Comparison of ENCODE assay signal across 9 cellular contexts in the genomic region with DNA sequence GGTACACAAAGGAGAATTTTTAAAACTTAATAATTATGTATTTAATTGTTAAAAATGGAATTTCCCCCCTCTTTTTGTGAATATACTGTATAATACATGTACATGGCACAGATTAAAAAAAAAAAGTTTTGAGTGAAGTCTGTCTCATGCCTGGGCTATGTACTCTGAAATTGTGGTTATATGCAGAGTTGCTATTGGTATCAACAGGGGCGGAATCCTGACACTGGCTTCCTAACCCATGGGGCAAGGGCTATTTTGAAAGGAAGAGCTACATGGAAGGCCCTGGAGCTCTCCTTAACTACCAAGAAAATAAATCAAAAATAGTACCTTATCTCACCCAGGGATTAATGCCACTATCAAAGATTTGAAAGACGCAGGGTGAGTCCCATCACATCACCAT. TPM values are rescaled to one million over a fixed set of nuclear protein-coding genes. Genes with fewer than 3 reads are reported as not detected.
DNase-seq lines count a peak whose midpoint lies in the region; ATAC-seq, FAIRE-seq and TF ChIP-seq lines count a peak whose summit lies in the region.
"Had no signal": no experiment of that assay in that cellular context is flagged by ENCODE, and none has a peak within 500 bp of the region (broad histone marks: within the 10 kb centered on the region; RNA-seq: fewer than 3 reads in every experiment).

No MANE protein-coding gene starts in this region.

- H3K27me3 Mint-ChIP-seq in activated T-cell treated with anti-CD3 and anti-CD28 coated beads, Interleukin-2, amount 50 U/mL, for 24 hours: no peaks in the 10 kb centered on the region
- H3K27me3 Mint-ChIP-seq in activated CD4-positive, alpha-beta memory T cell treated with anti-CD3 and anti-CD28 coated beads, Interleukin-2, amount 10 ng/mL, durations not matched to agents 7 days and 5 days: no peaks in the 10 kb centered on the region
- no peaks in the 10 kb centered on the region for H3K27me3 Mint-ChIP-seq in stimulated activated naive B cell treated with anti-CD40 and anti-IgM and Interleukin-4, amounts not matched to agents 10 μg/mL and 1 μg/mL and 100 μg/mL, for 72 hours

- no peaks in the 10 kb centered on the region for H3K9me3 Mint-ChIP-seq in activated T-cell treated with anti-CD3 and anti-CD28 coated beads, Interleukin-2, amount 50 U/mL, for 24 hours
- H3K9me3 Mint-ChIP-seq in activated CD4-positive, alpha-beta memory T cell treated with anti-CD3 and anti-CD28 coated beads, Interleukin-2, amount 10 ng/mL, durations not matched to agents 7 days and 5 days: no peaks in the 10 kb centered on the region
- H3K9me3 Mint-ChIP-seq in stimulated activated naive B cell treated with anti-CD40 and anti-IgM and Interleukin-4, amounts not matched to agents 10 μg/mL and 1 μg/mL and 100 μg/mL, for 72 hours: no peaks in the 10 kb centered on the region

- H3K9me3 ChIP-seq in right atrium auricular region (no peaks in the 10 kb centered on the region), kidney (ENCODE audit: control insufficient read depth in 1 of 2, low read length in 2 of 2) (no peaks in the 10 kb centered on the region)

- intact Hi-C loops in kidney (cut with DNase I): no loop called here

- H3K4me3 Mint-ChIP-seq in activated T-cell treated with anti-CD3 and anti-CD28 coated beads, Interleukin-2, amount 50 U/mL, for 24 hours: peak overlapping the region; percentile 84
- peak overlapping the region; percentile 68 for H3K4me3 Mint-ChIP-seq in activated CD4-positive, alpha-beta memory T cell treated with anti-CD3 and anti-CD28 coated beads, Interleukin-2, amount 10 ng/mL, durations not matched to agents 7 days and 5 days
- peak overlapping the region; percentile 90 to 92 for H3K4me3 Mint-ChIP-seq in stimulated activated naive B cell treated with anti-CD40 and anti-IgM and Interleukin-4, amounts not matched to agents 10 μg/mL and 1 μg/mL and 100 μg/mL, for 72 hours

- no peak overlapping the region for H3K9ac ChIP-seq in kidney (ENCODE audit: low read length in 2 of 2)

- peak overlapping the region in 1 of 2 donors; percentile 96 for H3K4me3 ChIP-seq in right atrium auricular region
- H3K4me3 ChIP-seq in kidney (ENCODE audit: low read length in 2 of 2): peak overlapping the region in 1 of 2 donors; percentile 99

- ATAC-seq in stimulated activated naive B cell treated with anti-CD40 and anti-IgM and Interleukin-4, amounts not matched to agents 10 μg/mL and 1 μg/mL and 100 μg/mL, for 72 hours (replicated peaks): no peak

- H3K4me1 ChIP-seq in right atrium auricular region (peaks cover 0 to 25% of the 10 kb centered on the region in 2 donors), kidney (ENCODE audit: control insufficient read depth in 1 of 2, insufficient read depth in 1 of 2, low read depth in 1 of 2, low read length in 2 of 2) (peaks cover 15 to 16% of the 10 kb centered on the region in 2 donors)

- POLR2A ChIA-PET in activated CD4-positive, alpha-beta memory T cell treated with anti-CD3 and anti-CD28 coated beads, Interleukin-2, amount 10 ng/mL, durations not matched to agents 7 days and 5 days (lab: Charles Lee): no interaction called here

- DNase-seq in activated T-cell treated with anti-CD3 and anti-CD28 coated beads, Interleukin-2, amount 50 U/mL, for 24 hours: no peak
- no peak for DNase-seq in activated T-cell treated with anti-CD3 and anti-CD28 coated beads for 4 hours
- no peak for DNase-seq in activated CD4-positive, alpha-beta memory T cell treated with anti-CD3 and anti-CD28 coated beads, Interleukin-2, amount 10 ng/mL, durations not matched to agents 7 days and 5 days
- no peak for DNase-seq in right atrium auricular region (ENCODE audit: low spot score)
- no peak for DNase-seq in stimulated activated naive B cell treated with anti-CD40 and anti-IgM and Interleukin-4, amounts not matched to agents 10 μg/mL and 1 μg/mL and 100 μg/mL, for 72 hours
- no peak for DNase-seq in NCI-H2081 (lab: John Stamatoyannopoulos, UW)
- no peak for DNase-seq in kidney
- no peak for DNase-seq in stimulated activated CD8-positive, alpha-beta memory T cell treated with anti-CD3 and anti-CD28 coated beads, Interleukin-4, amount 100 ng/mL, for 48 hours
- DNase-seq: aorta had no signal

- peaks cover 42% of the 10 kb centered on the region for H3K4me1 Mint-ChIP-seq in activated T-cell treated with anti-CD3 and anti-CD28 coated beads, Interleukin-2, amount 50 U/mL, for 24 hours (ENCODE audit: low read depth)
- H3K4me1 Mint-ChIP-seq in activated CD4-positive, alpha-beta memory T cell treated with anti-CD3 and anti-CD28 coated beads, Interleukin-2, amount 10 ng/mL, durations not matched to agents 7 days and 5 days: peaks cover 49% of the 10 kb centered on the region
- peaks cover 20 to 35% of the 10 kb centered on the region in 2 donors for H3K4me1 Mint-ChIP-seq in stimulated activated naive B cell treated with anti-CD40 and anti-IgM and Interleukin-4, amounts not matched to agents 10 μg/mL and 1 μg/mL and 100 μg/mL, for 72 hours

- peak overlapping the region; percentile 88 for H3K27ac Mint-ChIP-seq in activated T-cell treated with anti-CD3 and anti-CD28 coated beads, Interleukin-2, amount 50 U/mL, for 24 hours
- H3K27ac Mint-ChIP-seq in activated CD4-positive, alpha-beta memory T cell treated with anti-CD3 and anti-CD28 coated beads, Interleukin-2, amount 10 ng/mL, durations not matched to agents 7 days and 5 days: no peak overlapping the region
- H3K27ac Mint-ChIP-seq in stimulated activated naive B cell treated with anti-CD40 and anti-IgM and Interleukin-4, amounts not matched to agents 10 μg/mL and 1 μg/mL and 100 μg/mL, for 72 hours: no peak overlapping the region

- H3K36me3 Mint-ChIP-seq in activated T-cell treated with anti-CD3 and anti-CD28 coated beads, Interleukin-2, amount 50 U/mL, for 24 hours (ENCODE audit: low read depth): peaks cover 37% of the 10 kb centered on the region
- peaks cover 15% of the 10 kb centered on the region for H3K36me3 Mint-ChIP-seq in activated CD4-positive, alpha-beta memory T cell treated with anti-CD3 and anti-CD28 coated beads, Interleukin-2, amount 10 ng/mL, durations not matched to agents 7 days and 5 days (ENCODE audit: low read depth)
- peaks cover 3 to 12% of the 10 kb centered on the region in 2 donors for H3K36me3 Mint-ChIP-seq in stimulated activated naive B cell treated with anti-CD40 and anti-IgM and Interleukin-4, amounts not matched to agents 10 μg/mL and 1 μg/mL and 100 μg/mL, for 72 hours

- H3K36me3 ChIP-seq in right atrium auricular region: no peaks in the 10 kb centered on the region
- peaks cover 0 to 8% of the 10 kb centered on the region in 2 donors for H3K36me3 ChIP-seq in kidney (ENCODE audit: control insufficient read depth in 1 of 2, insufficient read depth in 2 of 2, low read length in 2 of 2)

- no peak for FAIRE-seq in kidney (lab: Jason Lieb, UNC)

- H3K27ac ChIP-seq in right atrium auricular region (peak overlapping the region; percentile 35 to 69), kidney (ENCODE audit: low read depth in 2 of 2, low read length in 2 of 2) (no peak overlapping the region)

- TF ChIP-seq CTCF in right atrium auricular region (IDR thresholded peaks at IDR 0.05): no peak
- TF ChIP-seq CTCF in kidney (IDR thresholded peaks at IDR 0.05; ENCODE audit: borderline replicate concordance, extremely low read depth, insufficient read depth): no peak

- CTCF ChIA-PET in activated CD4-positive, alpha-beta memory T cell treated with anti-CD3 and anti-CD28 coated beads, Interleukin-2, amount 10 ng/mL, durations not matched to agents 7 days and 5 days (lab: Charles Lee): no interaction called here

- H3K27me3 ChIP-seq in right atrium auricular region: no peaks in the 10 kb centered on the region

RNA-seq across cellular contexts. Expression of gene FAM193B, which starts 0.9 kb away (rescaled TPM):
- 100 to 1,000 TPM; 110 to 112 TPM for total RNA-seq in activated CD4-positive, alpha-beta memory T cell treated with anti-CD3 and anti-CD28 coated beads, Interleukin-2, amount 10 ng/mL, durations not matched to agents 7 days and 5 days
- 10 to 100 TPM in 1 of 2 donors, 1 to 10 TPM in 1; 9.8 to 20.7 TPM for total RNA-seq in right atrium auricular region
- total RNA-seq in kidney: 77.8 TPM
- polyA plus RNA-seq in kidney (ENCODE audit: insufficient read depth, low read depth, low replicate concordance): 61.0 TPM

RNA-seq across cellular contexts. Expression of gene TMED9, which starts 36.8 kb away (rescaled TPM):
- 100 to 1,000 TPM; 135 to 141 TPM for total RNA-seq in activated CD4-positive, alpha-beta memory T cell treated with anti-CD3 and anti-CD28 coated beads, Interleukin-2, amount 10 ng/mL, durations not matched to agents 7 days and 5 days
- total RNA-seq in right atrium auricular region (10 to 100 TPM; 49.6 to 63.8 TPM), kidney (168 TPM)
- 214 TPM for polyA plus RNA-seq in kidney (ENCODE audit: insufficient read depth, low read depth, low replicate concordance)

RNA-seq across cellular contexts. Expression of gene DDX41, which starts 38.5 kb away (rescaled TPM):
- total RNA-seq in activated CD4-positive, alpha-beta memory T cell treated with anti-CD3 and anti-CD28 coated beads, Interleukin-2, amount 10 ng/mL, durations not matched to agents 7 days and 5 days: 100 to 1,000 TPM; 105 to 107 TPM
- total RNA-seq in right atrium auricular region: 10 to 100 TPM; 40.9 to 45.5 TPM
- total RNA-seq in kidney: 86.7 TPM
- polyA plus RNA-seq in kidney (ENCODE audit: insufficient read depth, low read depth, low replicate concordance): 97.3 TPM

RNA-seq across cellular contexts. Expression of gene B4GALT7, which starts 44.7 kb away (rescaled TPM):
- total RNA-seq in activated CD4-positive, alpha-beta memory T cell treated with anti-CD3 and anti-CD28 coated beads, Interleukin-2, amount 10 ng/mL, durations not matched to agents 7 days and 5 days: 10 to 100 TPM; 19.5 to 22.1 TPM
- total RNA-seq in right atrium auricular region (10 to 100 TPM; 12.2 to 21.3 TPM), kidney (30.7 TPM)
- 42.6 TPM for polyA plus RNA-seq in kidney (ENCODE audit: insufficient read depth, low read depth, low replicate concordance)

RNA-seq across cellular contexts. Expression of gene DOK3, which starts 45.6 kb away (rescaled TPM):
- total RNA-seq in activated CD4-positive, alpha-beta memory T cell treated with anti-CD3 and anti-CD28 coated beads, Interleukin-2, amount 10 ng/mL, durations not matched to agents 7 days and 5 days: 1 to 10 TPM; 2.4 TPM
- total RNA-seq in right atrium auricular region: 1 to 10 TPM; 1.6 to 2.6 TPM
- total RNA-seq in kidney: 18.6 TPM
- polyA plus RNA-seq in kidney (ENCODE audit: insufficient read depth, low read depth, low replicate concordance): 1.9 TPM

Comparison
In these comparisons a context has a peak if more than half of its experiments do, and no peak if none do; other contexts are left out.
1. H3K27ac ChIP-seq: peak in right atrium auricular region (2 of 2); none in kidney (0 of 2).
2. Peak in every context shown above with its lines, with median percentiles within 50 percentile points of each other: H3K4me3 Mint-ChIP-seq.